ENCODE assay signal across 20 cellular contexts in genomic region chr6:132227937-132228336, GRCh38.
DNase-seq lines count a peak whose midpoint lies in the region; ATAC-seq lines count a peak whose summit lies in the region.
"Had no signal": no experiment of that assay in that cellular context is flagged by ENCODE, and none has a peak within 500 bp of the region (broad histone marks: within the 10 kb centered on the region; RNA-seq: fewer than 3 reads in every experiment).

No MANE protein-coding gene starts in this region.

- H3K4me3 ChIP-seq in SJSA1: no peak overlapping the region
- H3K4me3 ChIP-seq: breast epithelium, gastrocnemius medialis, HAP-1 had no signal

- peak; percentile 24 for DNase-seq in AG20443 (ENCODE audit: low spot score)
- peak in 1 of 2 experiments; percentile 65 for DNase-seq in SJSA1 (ENCODE audit: low read depth in 1 of 2, low spot score in 2 of 2)
- DNase-seq in fibroblast of peridontal ligament (ENCODE audit: extremely low read depth): peak; percentile 97
- DNase-seq in non-pigmented ciliary epithelial cell (ENCODE audit: low read depth): peak; percentile 65
- DNase-seq in left lobe of liver (ENCODE audit: low spot score): no peak
- no peak for DNase-seq in NCI-H446 treated with DMSO at 0.1 percent for 48 hours (lab: John Stamatoyannopoulos, UW)
- no peak for DNase-seq in T-helper 17 cell
- DNase-seq: activated CD4-positive, alpha-beta T cell treated with anti-CD3 and anti-CD28 coated beads, Interleukin-2, amount 10 ng/mL, durations not matched to agents 24 days and 14 days; activated naive CD4-positive, alpha-beta T cell treated with anti-CD3 and anti-CD28 coated beads for 36 hours; activated T-cell treated with anti-CD3 and anti-CD28 coated beads for 4 hours; effector CD4-positive, alpha-beta T cell; gastrocnemius medialis; GF-D8; natural killer cell; NCI-H1436; SIG-M5 had no signal

- peaks cover 29% of the 10 kb centered on the region for H3K4me1 ChIP-seq in SJSA1 (replicated peaks)
- H3K4me1 ChIP-seq: breast epithelium, gastrocnemius medialis had no signal

- H3K27me3 ChIP-seq in SJSA1 (replicated peaks): no peaks in the 10 kb centered on the region
- H3K27me3 ChIP-seq: breast epithelium, gastrocnemius medialis had no signal

- H3K9me3 ChIP-seq in SJSA1 (replicated peaks) (no peaks in the 10 kb centered on the region), T-helper 17 cell (ENCODE audit: control insufficient read depth, low read length, poor library complexity, severe bottlenecking) (no peaks in the 10 kb centered on the region)
- H3K9me3 ChIP-seq: gastrocnemius medialis, HAP-1 had no signal

- ATAC-seq in left lobe of liver (no peak), HG03457 (IDR thresholded peaks at IDR 0.05; ENCODE audit: unreplicated experiment) (no peak), T-helper 17 cell (no peak)
- ATAC-seq: gastrocnemius medialis, natural killer cell had no signal

- no peak overlapping the region for H3K4me3 Mint-ChIP-seq in T-helper 17 cell
- H3K4me3 Mint-ChIP-seq: activated CD4-positive, alpha-beta T cell treated with anti-CD3 and anti-CD28 coated beads, Interleukin-2, amount 10 ng/mL, durations not matched to agents 24 days and 14 days; activated naive CD4-positive, alpha-beta T cell treated with anti-CD3 and anti-CD28 coated beads for 36 hours; natural killer cell; T-helper 2 cell treated with Interferon-gamma antibody and Interleukin-4, amounts not matched to agents 5 μg/mL and 100 μg/mL, for 36 hours had no signal

- H3K36me3 ChIP-seq in SJSA1: no peaks in the 10 kb centered on the region
- H3K36me3 ChIP-seq: breast epithelium, gastrocnemius medialis, HAP-1 had no signal

- H3K27ac Mint-ChIP-seq in T-helper 17 cell: no peak overlapping the region
- H3K27ac Mint-ChIP-seq: activated CD4-positive, alpha-beta T cell treated with anti-CD3 and anti-CD28 coated beads, Interleukin-2, amount 10 ng/mL, durations not matched to agents 24 days and 14 days; activated naive CD4-positive, alpha-beta T cell treated with anti-CD3 and anti-CD28 coated beads for 36 hours; natural killer cell; T-helper 2 cell treated with Interferon-gamma antibody and Interleukin-4, amounts not matched to agents 5 μg/mL and 100 μg/mL, for 36 hours had no signal

- no peaks in the 10 kb centered on the region for H3K4me1 Mint-ChIP-seq in T-helper 17 cell
- H3K4me1 Mint-ChIP-seq: activated CD4-positive, alpha-beta T cell treated with anti-CD3 and anti-CD28 coated beads, Interleukin-2, amount 10 ng/mL, durations not matched to agents 24 days and 14 days; natural killer cell had no signal

- H3K36me3 Mint-ChIP-seq in T-helper 17 cell (ENCODE audit: low read depth): no peaks in the 10 kb centered on the region
- H3K36me3 Mint-ChIP-seq: natural killer cell had no signal

- H3K27me3 Mint-ChIP-seq in T-helper 17 cell: no peaks in the 10 kb centered on the region
- H3K27me3 Mint-ChIP-seq: activated CD4-positive, alpha-beta T cell treated with anti-CD3 and anti-CD28 coated beads, Interleukin-2, amount 10 ng/mL, durations not matched to agents 24 days and 14 days had no signal

- peak overlapping the region; percentile 37 for H3K27ac ChIP-seq in SJSA1
- H3K27ac ChIP-seq: breast epithelium, gastrocnemius medialis had no signal

Comparison
In these comparisons a context has a peak if more than half of its experiments do, and no peak if none do; other contexts are left out.
1. DNase-seq: peak in AG20443 (single experiment), fibroblast of peridontal ligament (single experiment) and non-pigmented ciliary epithelial cell (single experiment); none in left lobe of liver (single experiment), NCI-H446 treated with DMSO at 0.1 percent for 48 hours (single experiment) and T-helper 17 cell (0 of 3).